ENCODE assay signal across 8 cellular contexts in genomic region chr5:172007153-172007794, GRCh38. TPM values are rescaled to one million over a fixed set of nuclear protein-coding genes. Genes with fewer than 3 reads are reported as not detected.
DNase-seq lines count a peak whose midpoint lies in the region; ATAC-seq and TF ChIP-seq lines count a peak whose summit lies in the region.

No MANE protein-coding gene starts in this region.

- peaks cover 5% of the 10 kb centered on the region; the same call in 1 of the 2 replicates for H4K20me1 ChIP-seq in SU-DHL-6 (ENCODE audit: low read depth, low read length)
- no peaks in the 10 kb centered on the region for H4K20me1 ChIP-seq in neural cell (ENCODE audit: insufficient read depth)

- H3K4me1 ChIP-seq in ACC112 (ENCODE audit: control insufficient read depth, insufficient read depth, low read length, unreplicated experiment): peaks cover 45% of the 10 kb centered on the region

- TF ChIP-seq RAD21 in neural cell (conservative IDR thresholded peaks at IDR 0.05): no peak

- H3K36me3 ChIP-seq in ACC112 (ENCODE audit: insufficient read depth, low read length): no peaks in the 10 kb centered on the region
- no peaks in the 10 kb centered on the region for H3K36me3 ChIP-seq in SU-DHL-6 (ENCODE audit: low read length)
- H3K36me3 ChIP-seq in neural cell (ENCODE audit: insufficient read depth, low read length): no peaks in the 10 kb centered on the region

- H3K4me3 ChIP-seq in ACC112 (ENCODE audit: low read depth, low read length) (peak overlapping the region; percentile 90), SU-DHL-6 (ENCODE audit: insufficient read depth, low read length, poor library complexity, severe bottlenecking) (peak overlapping the region; percentile 74), epithelial cell of proximal tubule (ENCODE audit: low read depth, low read length) (peak overlapping the region; percentile 71), neural cell (ENCODE audit: low read length) (peak overlapping the region; percentile 91)

- TF ChIP-seq EP300 in neural cell (conservative IDR thresholded peaks at IDR 0.05; ENCODE audit: poor library complexity, severe bottlenecking): no peak

- H3K79me2 ChIP-seq in ACC112 (ENCODE audit: control insufficient read depth, insufficient read depth, low read length, unreplicated experiment) (peaks cover 42% of the 10 kb centered on the region), SU-DHL-6 (ENCODE audit: insufficient read depth, low read length) (peaks cover 39% of the 10 kb centered on the region), neural cell (replicated peaks; ENCODE audit: insufficient read depth, low read length) (peaks cover 39% of the 10 kb centered on the region)

- DNase-seq in epithelial cell of proximal tubule (ENCODE audit: low read depth): no peak

- peak overlapping the region; percentile 82 for H3K27ac ChIP-seq in ACC112 (ENCODE audit: low read depth, low read length)
- H3K27ac ChIP-seq in SU-DHL-6 (ENCODE audit: low read depth, low read length): peak overlapping the region; percentile 88
- H3K27ac ChIP-seq in neural cell (ENCODE audit: low read length): peak overlapping the region; percentile 96

- ATAC-seq in GM21447 (IDR thresholded peaks at IDR 0.05; ENCODE audit: unreplicated experiment) (peak; percentile 0), GM19324 (IDR thresholded peaks at IDR 0.05; ENCODE audit: low FRiP score, unreplicated experiment) (no peak), HG03097 (IDR thresholded peaks at IDR 0.05; ENCODE audit: low FRiP score, unreplicated experiment) (no peak), HG02981 (IDR thresholded peaks at IDR 0.05; ENCODE audit: unreplicated experiment) (no peak)

- H2AFZ ChIP-seq in ACC112 (ENCODE audit: low read length, unreplicated experiment): peak overlapping the region; percentile 82
- H2AFZ ChIP-seq in SU-DHL-6 (ENCODE audit: low read depth, low read length, severe bottlenecking): peak overlapping the region; percentile 79
- peak overlapping the region; percentile 92 for H2AFZ ChIP-seq in neural cell (ENCODE audit: low read depth, low read length)

- TF ChIP-seq CTCF in SU-DHL-6 (IDR thresholded peaks at IDR 0.05; ENCODE audit: insufficient read depth, low read length, poor library complexity, severe bottlenecking): no peak
- TF ChIP-seq CTCF in epithelial cell of proximal tubule (conservative IDR thresholded peaks at IDR 0.05; ENCODE audit: low read depth, low read length): no peak
- no peak for TF ChIP-seq CTCF in neural cell (IDR thresholded peaks at IDR 0.05; ENCODE audit: poor library complexity, severe bottlenecking)

- H3K27me3 ChIP-seq in ACC112 (ENCODE audit: insufficient read depth, low read length): no peaks in the 10 kb centered on the region
- H3K27me3 ChIP-seq in SU-DHL-6 (ENCODE audit: low read length): no peaks in the 10 kb centered on the region
- no peaks in the 10 kb centered on the region for H3K27me3 ChIP-seq in neural cell (ENCODE audit: insufficient read depth, low read depth, low read length)

- H3F3A ChIP-seq in SU-DHL-6 (ENCODE audit: insufficient read depth) (peaks cover 15% of the 10 kb centered on the region; the same call in 1 of the 2 replicates), neural cell (ENCODE audit: insufficient read depth, low read length, poor library complexity, severe bottlenecking) (no peaks in the 10 kb centered on the region)

- H3K9me2 ChIP-seq in SU-DHL-6 (replicated peaks; ENCODE audit: insufficient read depth, low read length) (no peaks in the 10 kb centered on the region), neural cell (ENCODE audit: insufficient read depth, low read length) (no peaks in the 10 kb centered on the region)

- H3K9ac ChIP-seq in SU-DHL-6 (ENCODE audit: low read length): peak overlapping the region; percentile 93
- peak overlapping the region; percentile 96 for H3K9ac ChIP-seq in neural cell (ENCODE audit: low read length)

- H3K4me2 ChIP-seq in SU-DHL-6 (ENCODE audit: low read depth, low read length, poor library complexity, severe bottlenecking) (peak overlapping the region; percentile 98), neural cell (ENCODE audit: low read length) (peak overlapping the region; percentile 94)

- H3K9me3 ChIP-seq in SU-DHL-6 (ENCODE audit: insufficient read depth, low read length): no peaks in the 10 kb centered on the region
- H3K9me3 ChIP-seq in neural cell (ENCODE audit: low read length): no peaks in the 10 kb centered on the region

TF ChIP-seq in neural cell, 6 proteins besides CTCF, POLR2A, EP300 and RAD21:
- no peak for TF ChIP-seq POLR2AphosphoS5 (IDR thresholded peaks at IDR 0.05)
- TF ChIP-seq EZH2 (IDR thresholded peaks at IDR 0.05; ENCODE audit: borderline replicate concordance, insufficient read depth, low read length, poor library complexity, severe bottlenecking): no peak
- TF ChIP-seq SMC3 (conservative IDR thresholded peaks at IDR 0.05; ENCODE audit: poor library complexity): no peak
- TF ChIP-seq MXI1 (conservative IDR thresholded peaks at IDR 0.05; ENCODE audit: poor library complexity, severe bottlenecking): peak; percentile 63
- TF ChIP-seq REST (IDR thresholded peaks at IDR 0.05; ENCODE audit: borderline replicate concordance): peak; percentile 76
- peak; percentile 86 for TF ChIP-seq TAF1 (IDR thresholded peaks at IDR 0.05; ENCODE audit: low read depth)

RNA-seq across cellular contexts. Expression of gene FBXW11, which starts 0.8 kb away (rescaled TPM):
- total RNA-seq in epithelial cell of proximal tubule: 41.3 and 42.8 TPM in 2 replicates
- polyA plus RNA-seq in neural cell: 102 and 103 TPM in 2 replicates
- 214 and 225 TPM in 2 replicates for polyA minus RNA-seq in neural cell
